Comparison of ENCODE assay signal across 19 cellular contexts in the genomic region with DNA sequence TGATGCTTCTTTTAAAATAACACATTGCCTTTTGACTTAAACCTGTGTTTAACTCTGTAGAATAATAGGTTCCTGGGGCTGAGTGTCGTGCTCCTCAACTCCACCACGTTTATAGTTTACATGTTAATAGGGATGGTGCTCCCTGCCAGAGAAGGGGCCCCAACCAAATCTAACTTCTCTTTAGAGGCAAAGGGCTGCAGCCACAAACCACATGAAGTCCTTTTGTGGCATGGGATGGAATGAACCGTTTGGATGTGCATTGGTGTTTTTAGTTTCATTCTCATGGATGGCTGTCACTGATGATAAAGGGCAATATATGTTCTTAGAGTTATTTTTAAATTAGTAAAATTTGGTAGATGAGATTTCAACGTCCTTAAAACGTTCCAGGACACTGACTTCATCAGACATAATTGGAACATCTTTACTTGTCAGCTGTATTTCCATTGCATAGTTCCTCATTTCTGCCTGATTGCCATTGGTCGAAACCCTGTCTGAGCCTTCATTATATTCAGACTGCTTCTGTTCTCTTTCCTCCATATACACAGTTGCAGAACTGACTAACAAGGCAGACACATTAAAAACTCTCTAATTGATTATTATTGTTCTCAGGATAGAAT.
A peak's percentile ranks its signal among the peaks of the same experiment; 100 is the strongest.
DNase-seq lines count a peak whose midpoint lies in the region; ATAC-seq, FAIRE-seq and TF ChIP-seq lines count a peak whose summit lies in the region.
"Had no signal": no experiment of that assay in that cellular context is flagged by ENCODE, and none has a peak within 500 bp of the region (broad histone marks: within the 10 kb centered on the region; RNA-seq: fewer than 3 reads in every experiment).

No MANE protein-coding gene starts in this region.

- no peak overlapping the region for H2AFZ ChIP-seq in HepG2 (ENCODE audit: low read length)

- H4K20me1 ChIP-seq in HepG2 (ENCODE audit: insufficient read depth, low read length): no peaks in the 10 kb centered on the region

- TF ChIP-seq CTCF in HepG2 (CRISPR knock-in tag; IDR thresholded peaks at IDR 0.05): no peak

- H3K9me3 ChIP-seq in HepG2 (ENCODE audit: low read length): no peaks in the 10 kb centered on the region
- no peaks in the 10 kb centered on the region for H3K9me3 ChIP-seq in naive thymus-derived CD4-positive, alpha-beta T cell (ENCODE audit: control insufficient read depth in 2 of 3, low read length in 3 of 3)
- H3K9me3 ChIP-seq: MG63, sigmoid colon, tibial artery had no signal

- no peaks in the 10 kb centered on the region for H3K36me3 ChIP-seq in HepG2 (replicated peaks in 1 of 2; ENCODE audit: control insufficient read depth in 1 of 2, insufficient read depth in 2 of 2, low read length in 2 of 2)
- H3K36me3 ChIP-seq in naive thymus-derived CD4-positive, alpha-beta T cell (ENCODE audit: control insufficient read depth in 2 of 3, insufficient read depth in 3 of 3, low read length in 3 of 3): no peaks in the 10 kb centered on the region
- H3K36me3 ChIP-seq: cardiac muscle cell, MG63, sigmoid colon, tibial artery had no signal

- H3K4me1 ChIP-seq in HepG2 (ENCODE audit: insufficient read depth, low read length): no peaks in the 10 kb centered on the region
- H3K4me1 ChIP-seq in naive thymus-derived CD4-positive, alpha-beta T cell (ENCODE audit: control insufficient read depth in 2 of 2, insufficient read depth in 2 of 2, low read length in 2 of 2): no peaks in the 10 kb centered on the region
- H3K4me1 ChIP-seq: sigmoid colon, tibial artery had no signal

- in situ Hi-C loops in HepG2 (cut with HindIII; ENCODE audit: extremely low pct_ligation_motif_present, low pct_unique_long_range_greater_than_20kb): no loop called here

- no peak for TF ChIP-seq RAD21 in HepG2 (CRISPR knock-in tag; IDR thresholded peaks at IDR 0.05)

- no peak overlapping the region for H3K27ac ChIP-seq in HepG2 (ENCODE audit: extremely low read length, insufficient read depth, low read length)
- H3K27ac ChIP-seq in naive thymus-derived CD4-positive, alpha-beta T cell (ENCODE audit: low read depth, low read length): no peak overlapping the region
- H3K27ac ChIP-seq: cardiac muscle cell, sigmoid colon, tibial artery had no signal

- H3K4me3 Mint-ChIP-seq in naive B cell: peak overlapping the region in 4 of 8 donors; percentile 2 to 78 (median 38)
- no peak overlapping the region for H3K4me3 Mint-ChIP-seq in naive thymus-derived CD4-positive, alpha-beta T cell
- H3K4me3 Mint-ChIP-seq: activated CD4-positive, alpha-beta memory T cell treated with anti-CD3 and anti-CD28 coated beads, Interleukin-2, amount 10 ng/mL, durations not matched to agents 7 days and 5 days had no signal

- peak; percentile 83 for ATAC-seq in GM19351 (IDR thresholded peaks at IDR 0.05; ENCODE audit: unreplicated experiment)
- peak; percentile 60 for ATAC-seq in HG03159 (IDR thresholded peaks at IDR 0.05; ENCODE audit: unreplicated experiment)
- peak; percentile 76 to 94 for ATAC-seq in naive B cell (ENCODE audit: low read depth in 2 of 2)
- ATAC-seq in GM18858 (IDR thresholded peaks at IDR 0.05; ENCODE audit: unreplicated experiment): no peak
- ATAC-seq in HepG2: no peak
- ATAC-seq in naive thymus-derived CD4-positive, alpha-beta T cell: no peak
- ATAC-seq: left colon had no signal

- no peak overlapping the region for H3K4me2 ChIP-seq in HepG2 (ENCODE audit: low read depth, low read length)

- no peak overlapping the region for H3K4me3 ChIP-seq in HepG2 (replicated peaks in 1 of 3; ENCODE audit: insufficient read depth in 1 of 3, low read depth in 2 of 3, low read length in 3 of 3)
- H3K4me3 ChIP-seq in naive thymus-derived CD4-positive, alpha-beta T cell (ENCODE audit: low read length): no peak overlapping the region
- H3K4me3 ChIP-seq: cardiac muscle cell, MG63, sigmoid colon, tibial artery had no signal

- WGBS in HepG2 (ENCODE audit: low lambda C conversion rate): under 1% methylated on average over 6 of the region's 6 CpGs

- H3K27me3 ChIP-seq in HepG2 (ENCODE audit: control insufficient read depth in 1 of 2, insufficient read depth in 2 of 2, low read length in 2 of 2): no peaks in the 10 kb centered on the region
- H3K27me3 ChIP-seq in naive thymus-derived CD4-positive, alpha-beta T cell (ENCODE audit: control insufficient read depth in 2 of 2, insufficient read depth in 2 of 2, low read length in 2 of 2): no peaks in the 10 kb centered on the region
- H3K27me3 ChIP-seq: cardiac muscle cell, MG63, sigmoid colon, tibial artery had no signal

- no peaks in the 10 kb centered on the region for H3K36me3 Mint-ChIP-seq in naive B cell
- no peaks in the 10 kb centered on the region for H3K36me3 Mint-ChIP-seq in naive thymus-derived CD4-positive, alpha-beta T cell

- TF ChIP-seq POLR2A in HepG2 (IDR thresholded peaks at IDR 0.05; ENCODE audit: insufficient read depth in 1 of 2, low read depth in 2 of 2, low read length in 2 of 2): no peak

- BruUV-seq in HepG2 (replicated peaks; lab: Mats Ljungman, UMichigan): no TSS peak

- TF ChIP-seq EP300 in HepG2 (IDR thresholded peaks at IDR 0.05; ENCODE audit: low read depth in 2 of 2, low read length in 2 of 2): no peak
- no peak for TF ChIP-seq EP300 in HepG2 (CRISPR knock-in tag; IDR thresholded peaks at IDR 0.05; ENCODE audit: borderline replicate concordance)

- POLR2A ChIA-PET in HepG2 (lab: Yijun Ruan, JAX): no interaction called here
- POLR2A ChIA-PET in naive thymus-derived CD4-positive, alpha-beta T cell (lab: Charles Lee): no interaction called here

- no peak overlapping the region for H3K9ac ChIP-seq in HepG2 (ENCODE audit: insufficient read depth, low read depth, low read length)

- DNase-seq in NOMO-1 treated with dmso at 0.1 percent for 144 hours (lab: John Stamatoyannopoulos, UW; ENCODE audit: unreplicated experiment): peak; percentile 50
- peak; percentile 17 for DNase-seq in naive B cell
- no peak for DNase-seq in HepG2 (ENCODE audit: low spot score)
- no peak for DNase-seq in naive thymus-derived CD4-positive, alpha-beta T cell
- DNase-seq: activated CD4-positive, alpha-beta memory T cell treated with anti-CD3 and anti-CD28 coated beads, Interleukin-2, amount 10 ng/mL, durations not matched to agents 7 days and 5 days; C1 segment of cervical spinal cord; effector CD4-positive, alpha-beta T cell; left colon; MG63; NCI-H2081; SIG-M5; sigmoid colon; stimulated activated CD4-positive, alpha-beta T cell treated with anti-CD3 and anti-CD28 coated beads, Interleukin-4, amount 100 ng/mL, for 1 hour; tibial artery had no signal

- intact Hi-C loops in HepG2 (cut with micrococcal nuclease; ENCODE audit: unreplicated experiment): no loop called here
- intact Hi-C loops in naive thymus-derived CD4-positive, alpha-beta T cell (cut with micrococcal nuclease): no loop called here

- no peaks in the 10 kb centered on the region for H3K27me3 Mint-ChIP-seq in naive B cell
- H3K27me3 Mint-ChIP-seq in naive thymus-derived CD4-positive, alpha-beta T cell: peaks cover 6 to 16% (median 14%) of the 10 kb centered on the region in 5 donors

- peak overlapping the region in 2 of 6 donors; percentile 26 to 27 for H3K27ac Mint-ChIP-seq in naive B cell
- no peak overlapping the region for H3K27ac Mint-ChIP-seq in naive thymus-derived CD4-positive, alpha-beta T cell
- H3K27ac Mint-ChIP-seq: activated CD4-positive, alpha-beta memory T cell treated with anti-CD3 and anti-CD28 coated beads, Interleukin-2, amount 10 ng/mL, durations not matched to agents 7 days and 5 days had no signal

- peaks cover 7 to 23% (median 13%) of the 10 kb centered on the region in 3 donors for H3K4me1 Mint-ChIP-seq in naive B cell
- H3K4me1 Mint-ChIP-seq in naive thymus-derived CD4-positive, alpha-beta T cell: peaks cover 0 to 9% (median 2%) of the 10 kb centered on the region in 7 donors
- H3K4me1 Mint-ChIP-seq: activated CD4-positive, alpha-beta memory T cell treated with anti-CD3 and anti-CD28 coated beads, Interleukin-2, amount 10 ng/mL, durations not matched to agents 7 days and 5 days had no signal

- H3K9me3 Mint-ChIP-seq in naive B cell: no peaks in the 10 kb centered on the region
- H3K9me3 Mint-ChIP-seq in naive thymus-derived CD4-positive, alpha-beta T cell: no peaks in the 10 kb centered on the region
- H3K9me3 Mint-ChIP-seq: activated CD4-positive, alpha-beta memory T cell treated with anti-CD3 and anti-CD28 coated beads, Interleukin-2, amount 10 ng/mL, durations not matched to agents 7 days and 5 days had no signal

- no peak for FAIRE-seq in HepG2 (lab: Jason Lieb, UNC)
- FAIRE-seq: TTC549 had no signal

- no peaks in the 10 kb centered on the region for H3K79me2 ChIP-seq in HepG2 (ENCODE audit: insufficient read depth, low read length)

- CTCF ChIA-PET in HepG2 (lab: Yijun Ruan, JAX; ENCODE audit: low intra/inter-chr PET ratio, low total read pairs): no interaction called here
- CTCF ChIA-PET in naive thymus-derived CD4-positive, alpha-beta T cell (lab: Charles Lee): interaction anchor here (0.7 kb wide), 1 partner anchor 242 kb away, joined by 3 read pairs; no protein-coding TSS in a partner anchor

TF ChIP-seq in HepG2, 621 proteins besides CTCF, POLR2A, EP300 and RAD21 (continues in another document):
- TF ChIP-seq ZNF205 (CRISPR knock-in tag; IDR thresholded peaks at IDR 0.05): no peak
- TF ChIP-seq, protein P1, sequence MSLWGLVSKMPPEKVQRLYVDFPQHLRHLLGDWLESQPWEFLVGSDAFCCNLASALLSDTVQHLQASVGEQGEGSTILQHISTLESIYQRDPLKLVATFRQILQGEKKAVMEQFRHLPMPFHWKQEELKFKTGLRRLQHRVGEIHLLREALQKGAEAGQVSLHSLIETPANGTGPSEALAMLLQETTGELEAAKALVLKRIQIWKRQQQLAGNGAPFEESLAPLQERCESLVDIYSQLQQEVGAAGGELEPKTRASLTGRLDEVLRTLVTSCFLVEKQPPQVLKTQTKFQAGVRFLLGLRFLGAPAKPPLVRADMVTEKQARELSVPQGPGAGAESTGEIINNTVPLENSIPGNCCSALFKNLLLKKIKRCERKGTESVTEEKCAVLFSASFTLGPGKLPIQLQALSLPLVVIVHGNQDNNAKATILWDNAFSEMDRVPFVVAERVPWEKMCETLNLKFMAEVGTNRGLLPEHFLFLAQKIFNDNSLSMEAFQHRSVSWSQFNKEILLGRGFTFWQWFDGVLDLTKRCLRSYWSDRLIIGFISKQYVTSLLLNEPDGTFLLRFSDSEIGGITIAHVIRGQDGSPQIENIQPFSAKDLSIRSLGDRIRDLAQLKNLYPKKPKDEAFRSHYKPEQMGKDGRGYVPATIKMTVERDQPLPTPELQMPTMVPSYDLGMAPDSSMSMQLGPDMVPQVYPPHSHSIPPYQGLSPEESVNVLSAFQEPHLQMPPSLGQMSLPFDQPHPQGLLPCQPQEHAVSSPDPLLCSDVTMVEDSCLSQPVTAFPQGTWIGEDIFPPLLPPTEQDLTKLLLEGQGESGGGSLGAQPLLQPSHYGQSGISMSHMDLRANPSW (CRISPR knock-in tag; IDR thresholded peaks at IDR 0.05; ENCODE audit: borderline replicate concordance): no peak
- no peak for TF ChIP-seq RCOR2 (CRISPR knock-in tag; IDR thresholded peaks at IDR 0.05)

Comparison
In these comparisons a context has a peak if more than half of its experiments do, and no peak if none do; other contexts are left out.
1. ATAC-seq: peak in GM19351 (single experiment), HG03159 (single experiment) and naive B cell (2 of 2); none in GM18858 (single experiment), HepG2 (single experiment) and naive thymus-derived CD4-positive, alpha-beta T cell (single experiment).
2. DNase-seq: peak in NOMO-1 treated with dmso at 0.1 percent for 144 hours (single experiment) and naive B cell (single experiment); none in HepG2 (single experiment) and naive thymus-derived CD4-positive, alpha-beta T cell (0 of 9).